ENCODE assay signal across 1 cellular context in the genomic region with DNA sequence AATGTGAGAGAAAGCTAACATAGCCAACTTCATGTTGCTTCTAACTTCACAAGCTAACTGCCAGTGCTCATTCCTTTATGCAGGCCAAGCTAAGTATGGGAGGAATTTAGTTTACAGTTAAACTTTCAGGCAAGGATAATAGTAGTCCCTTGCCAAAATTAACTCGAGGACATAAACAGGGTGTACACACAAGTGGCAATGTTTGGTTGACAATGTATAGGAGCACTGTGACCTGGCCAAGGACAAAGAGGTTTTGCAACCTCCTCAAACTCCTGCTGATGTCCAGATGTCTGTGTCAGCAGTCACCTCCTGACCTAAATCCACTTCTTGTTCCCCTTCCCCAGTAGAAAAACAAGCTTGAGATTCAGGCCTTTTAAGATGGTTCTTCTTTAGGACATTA.
TF ChIP-seq lines count a peak whose summit lies in the region.

No MANE protein-coding gene starts in this region.

TF ChIP-seq in HCT116, 20 proteins besides CTCF, POLR2A, EP300 and RAD21 (continued from another document):
- TF ChIP-seq, protein P1, sequence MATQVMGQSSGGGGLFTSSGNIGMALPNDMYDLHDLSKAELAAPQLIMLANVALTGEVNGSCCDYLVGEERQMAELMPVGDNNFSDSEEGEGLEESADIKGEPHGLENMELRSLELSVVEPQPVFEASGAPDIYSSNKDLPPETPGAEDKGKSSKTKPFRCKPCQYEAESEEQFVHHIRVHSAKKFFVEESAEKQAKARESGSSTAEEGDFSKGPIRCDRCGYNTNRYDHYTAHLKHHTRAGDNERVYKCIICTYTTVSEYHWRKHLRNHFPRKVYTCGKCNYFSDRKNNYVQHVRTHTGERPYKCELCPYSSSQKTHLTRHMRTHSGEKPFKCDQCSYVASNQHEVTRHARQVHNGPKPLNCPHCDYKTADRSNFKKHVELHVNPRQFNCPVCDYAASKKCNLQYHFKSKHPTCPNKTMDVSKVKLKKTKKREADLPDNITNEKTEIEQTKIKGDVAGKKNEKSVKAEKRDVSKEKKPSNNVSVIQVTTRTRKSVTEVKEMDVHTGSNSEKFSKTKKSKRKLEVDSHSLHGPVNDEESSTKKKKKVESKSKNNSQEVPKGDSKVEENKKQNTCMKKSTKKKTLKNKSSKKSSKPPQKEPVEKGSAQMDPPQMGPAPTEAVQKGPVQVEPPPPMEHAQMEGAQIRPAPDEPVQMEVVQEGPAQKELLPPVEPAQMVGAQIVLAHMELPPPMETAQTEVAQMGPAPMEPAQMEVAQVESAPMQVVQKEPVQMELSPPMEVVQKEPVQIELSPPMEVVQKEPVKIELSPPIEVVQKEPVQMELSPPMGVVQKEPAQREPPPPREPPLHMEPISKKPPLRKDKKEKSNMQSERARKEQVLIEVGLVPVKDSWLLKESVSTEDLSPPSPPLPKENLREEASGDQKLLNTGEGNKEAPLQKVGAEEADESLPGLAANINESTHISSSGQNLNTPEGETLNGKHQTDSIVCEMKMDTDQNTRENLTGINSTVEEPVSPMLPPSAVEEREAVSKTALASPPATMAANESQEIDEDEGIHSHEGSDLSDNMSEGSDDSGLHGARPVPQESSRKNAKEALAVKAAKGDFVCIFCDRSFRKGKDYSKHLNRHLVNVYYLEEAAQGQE (IDR thresholded peaks at IDR 0.05; ENCODE audit: low read depth) = no peak
- TF ChIP-seq ZNF274 (IDR thresholded peaks at IDR 0.05; ENCODE audit: low read depth, low read length) (no peak), FOSL1 (IDR thresholded peaks at IDR 0.05; ENCODE audit: low read depth) (no peak), CEBPB (IDR thresholded peaks at IDR 0.05; ENCODE audit: low read depth) (no peak), TCF7L2 (IDR thresholded peaks at IDR 0.05; ENCODE audit: borderline replicate concordance, extremely low read depth, insufficient read depth, insufficient read length) (no peak), EZH2 (IDR thresholded peaks at IDR 0.05) (no peak), YY1 (IDR thresholded peaks at IDR 0.05; ENCODE audit: extremely low read depth, insufficient replicate concordance, low read depth, low read length) (no peak), SP1 (IDR thresholded peaks at IDR 0.05; ENCODE audit: low read depth) (no peak), SRF (IDR thresholded peaks at IDR 0.05; ENCODE audit: low read depth) (no peak), EZH2phosphoT487 (IDR thresholded peaks at IDR 0.05; ENCODE audit: borderline replicate concordance) (no peak), EGR1 (IDR thresholded peaks at IDR 0.05; ENCODE audit: low read depth) (no peak), CBX3 (IDR thresholded peaks at IDR 0.05; ENCODE audit: low read depth) (no peak), POLR2AphosphoS5 (IDR thresholded peaks at IDR 0.05; ENCODE audit: low read depth, low read length) (no peak), JUND (IDR thresholded peaks at IDR 0.05) (no peak), ELF1 (IDR thresholded peaks at IDR 0.05; ENCODE audit: borderline replicate concordance, low read depth) (no peak)
- TF ChIP-seq, protein P2, sequence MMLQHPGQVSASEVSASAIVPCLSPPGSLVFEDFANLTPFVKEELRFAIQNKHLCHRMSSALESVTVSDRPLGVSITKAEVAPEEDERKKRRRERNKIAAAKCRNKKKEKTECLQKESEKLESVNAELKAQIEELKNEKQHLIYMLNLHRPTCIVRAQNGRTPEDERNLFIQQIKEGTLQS (IDR thresholded peaks at IDR 0.05) = no peak
- TF ChIP-seq, protein P3, sequence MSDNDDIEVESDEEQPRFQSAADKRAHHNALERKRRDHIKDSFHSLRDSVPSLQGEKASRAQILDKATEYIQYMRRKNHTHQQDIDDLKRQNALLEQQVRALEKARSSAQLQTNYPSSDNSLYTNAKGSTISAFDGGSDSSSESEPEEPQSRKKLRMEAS (IDR thresholded peaks at IDR 0.05) = no peak
- TF ChIP-seq, protein P4, sequence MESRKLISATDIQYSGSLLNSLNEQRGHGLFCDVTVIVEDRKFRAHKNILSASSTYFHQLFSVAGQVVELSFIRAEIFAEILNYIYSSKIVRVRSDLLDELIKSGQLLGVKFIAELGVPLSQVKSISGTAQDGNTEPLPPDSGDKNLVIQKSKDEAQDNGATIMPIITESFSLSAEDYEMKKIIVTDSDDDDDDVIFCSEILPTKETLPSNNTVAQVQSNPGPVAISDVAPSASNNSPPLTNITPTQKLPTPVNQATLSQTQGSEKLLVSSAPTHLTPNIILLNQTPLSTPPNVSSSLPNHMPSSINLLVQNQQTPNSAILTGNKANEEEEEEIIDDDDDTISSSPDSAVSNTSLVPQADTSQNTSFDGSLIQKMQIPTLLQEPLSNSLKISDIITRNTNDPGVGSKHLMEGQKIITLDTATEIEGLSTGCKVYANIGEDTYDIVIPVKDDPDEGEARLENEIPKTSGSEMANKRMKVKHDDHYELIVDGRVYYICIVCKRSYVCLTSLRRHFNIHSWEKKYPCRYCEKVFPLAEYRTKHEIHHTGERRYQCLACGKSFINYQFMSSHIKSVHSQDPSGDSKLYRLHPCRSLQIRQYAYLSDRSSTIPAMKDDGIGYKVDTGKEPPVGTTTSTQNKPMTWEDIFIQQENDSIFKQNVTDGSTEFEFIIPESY (IDR thresholded peaks at IDR 0.05; ENCODE audit: extremely low read depth, insufficient replicate concordance, low read length) = no peak
